Comparison of ENCODE assay signal across 26 cellular contexts in the genomic region with DNA sequence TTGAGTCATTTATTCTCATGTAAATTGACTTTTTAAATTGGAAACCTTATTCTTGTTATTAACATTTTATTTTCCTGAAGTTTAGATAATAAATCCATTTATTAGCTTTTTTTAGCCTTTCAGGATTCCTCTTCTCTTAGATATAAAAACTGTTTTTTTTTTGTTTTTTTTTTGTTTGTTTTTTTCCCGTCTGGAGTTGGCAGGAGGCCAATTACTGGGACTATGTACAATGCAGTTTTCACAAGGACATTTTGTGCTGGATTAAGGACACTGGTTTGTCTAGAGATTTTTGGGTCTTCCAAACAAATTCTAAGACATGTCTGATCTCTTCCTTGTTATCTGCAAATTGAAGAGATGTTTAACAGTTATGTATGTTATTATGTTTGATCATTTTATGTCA. TPM values are rescaled to one million over a fixed set of nuclear protein-coding genes. Genes with fewer than 3 reads are reported as not detected.
"Had no signal": no experiment of that assay in that cellular context is flagged by ENCODE, and none has a peak within 500 bp of the region (broad histone marks: within the 10 kb centered on the region; RNA-seq: fewer than 3 reads in every experiment).

No MANE protein-coding gene starts in this region.

- H3K4me3 Mint-ChIP-seq: T-cell had no signal

- DNase-seq: IMR-90, KBM-7, MM.1S, NCI-H1092 treated with DMSO at 0.1 percent for 48 hours, NCI-H1436, NCI-H187, NCI-H2029, NCI-H2081 treated with DMSO at 0.1 percent for 48 hours, NCI-H2171, NCI-H226, NCI-H446, NCI-H510A, NCI-H524 treated with DMSO at 0.1 percent for 48 hours, NCI-H69, NCI-H774, PC-3, SHP77, SK-N-SH, SW 1271, T-cell had no signal

- H3K27ac ChIP-seq: RWPE1 had no signal

- H3K4me1 Mint-ChIP-seq: T-cell had no signal

- H3K9me3 Mint-ChIP-seq: T-cell had no signal

- H3K27ac Mint-ChIP-seq: T-cell had no signal

- H3K9me2 ChIP-seq: SK-N-SH had no signal

- H3K9me3 ChIP-seq: SK-N-SH had no signal

- H3K9ac ChIP-seq: SK-N-SH had no signal

- H3K4me2 ChIP-seq: SK-N-SH had no signal

- ATAC-seq: Panc1, PC-3, T-cell had no signal

- H3K36me3 Mint-ChIP-seq: T-cell had no signal

RNA-seq across cellular contexts. Expression of gene BTNL2, which starts 1.3 kb away (rescaled TPM):
- total RNA-seq: HT-29, IMR-90, LHCN-M2, PC-3, SK-MEL-5, T-cell had no signal
- polyA plus RNA-seq: IMR-90, SK-N-SH had no signal

RNA-seq across cellular contexts. Expression of gene TSBP1, which starts 34.0 kb away (rescaled TPM):
- total RNA-seq: HT-29, IMR-90, LHCN-M2, OCI-LY7, PC-3, SK-MEL-5, T-cell had no signal
- polyA plus RNA-seq: IMR-90, SK-N-SH had no signal

RNA-seq across cellular contexts. Expression of gene HLA-DRA, which starts 34.0 kb away (rescaled TPM):
- total RNA-seq: HT-29, IMR-90, PC-3 had no signal
- polyA plus RNA-seq: IMR-90 had no signal
